1 cellular context compared by ENCODE assay signal in genomic region chr6:42978793-42979522, GRCh38.
A peak's percentile ranks its signal among the peaks of the same experiment; 100 is the strongest.
TF ChIP-seq lines count a peak whose summit lies in the region.

TSS of gene PEX6 (minus strand) at chr6:42979181. CDS start at chr6:42979150, 31 bp downstream.

TF ChIP-seq in K562, 482 proteins besides CTCF, POLR2A, EP300 and RAD21 (continued from another document and continues in another):
- peak; percentile 90 for TF ChIP-seq VEZF1 (CRISPR knock-in tag; IDR thresholded peaks at IDR 0.05)
- TF ChIP-seq CEBPZ (IDR thresholded peaks at IDR 0.05; ENCODE audit: borderline replicate concordance, low read depth, low read length): no peak
- 0 out of 2 replicates have a peak, but pooled peaks have one; percentile 27 for TF ChIP-seq KDM2B (CRISPR knock-in tag; IDR thresholded peaks at IDR 0.05)
- TF ChIP-seq ARID3A (IDR thresholded peaks at IDR 0.05; ENCODE audit: borderline replicate concordance, low read depth, low read length): no peak
- peak; percentile 84 for TF ChIP-seq KDM5B (IDR thresholded peaks at IDR 0.05; ENCODE audit: insufficient replicate concordance, low read depth, low read length)
- peak; percentile 61 for TF ChIP-seq RNF2 (IDR thresholded peaks at IDR 0.05)
- no peak for TF ChIP-seq NCOR1 (IDR thresholded peaks at IDR 0.05)
- TF ChIP-seq GTF2E2 (tag; IDR thresholded peaks at IDR 0.05): peak; percentile 63; the same call in 1 of the 2 replicates
- peak; percentile 87; the same call in 1 of the 2 replicates for TF ChIP-seq ETV5 (CRISPR knock-in tag; IDR thresholded peaks at IDR 0.05; ENCODE audit: low read depth)
- TF ChIP-seq HOMEZ (CRISPR knock-in tag; IDR thresholded peaks at IDR 0.05): peak; percentile 55; the same call in 1 of the 2 replicates
- peak; percentile 89 for TF ChIP-seq L3MBTL2 (IDR thresholded peaks at IDR 0.05)
- TF ChIP-seq IRF1 (CRISPR knock-in tag; IDR thresholded peaks at IDR 0.05; ENCODE audit: borderline replicate concordance): no peak
- TF ChIP-seq ZNF76 (CRISPR knock-in tag; IDR thresholded peaks at IDR 0.05; ENCODE audit: borderline replicate concordance): 0 out of 2 replicates have a peak, but pooled peaks have one; percentile 3
- no peak for TF ChIP-seq HMG20A (CRISPR knock-in tag; conservative IDR thresholded peaks at IDR 0.05)
- peak; percentile 69; the same call in 1 of the 2 replicates for TF ChIP-seq BRD4 (IDR thresholded peaks at IDR 0.05)
- TF ChIP-seq AFF1 (IDR thresholded peaks at IDR 0.05; ENCODE audit: low read depth in 1 of 2, partially characterized antibody in 2 of 2): no peak
- peak; percentile 69; the same call in 1 of the 2 replicates for TF ChIP-seq PML (IDR thresholded peaks at IDR 0.05; ENCODE audit: low read length)
- TF ChIP-seq JUN (IDR thresholded peaks at IDR 0.05; ENCODE audit: borderline replicate concordance, low read depth, low read length): 0 out of 2 replicates have a peak, but pooled peaks have one; percentile 5
- TF ChIP-seq JUN (CRISPR knock-in tag; IDR thresholded peaks at IDR 0.05; ENCODE audit: borderline replicate concordance): no peak
- peak; percentile 84 for TF ChIP-seq GABPB1 (CRISPR knock-in tag; IDR thresholded peaks at IDR 0.05)
- no peak for TF ChIP-seq SAFB2 (IDR thresholded peaks at IDR 0.05; ENCODE audit: borderline replicate concordance, low read depth, low read length, severe bottlenecking)
- TF ChIP-seq SAP30 (IDR thresholded peaks at IDR 0.05; ENCODE audit: borderline replicate concordance, insufficient read depth, low read depth, low read length, poor library complexity, severe bottlenecking): peak; percentile 54
- peak; percentile 79 for TF ChIP-seq MBD2 (IDR thresholded peaks at IDR 0.05; ENCODE audit: borderline replicate concordance, low read depth)
- 0 out of 2 replicates have a peak, but pooled peaks have one; percentile 59 for TF ChIP-seq SMAD3 (CRISPR knock-in tag; conservative IDR thresholded peaks at IDR 0.05)
- TF ChIP-seq SRF (CRISPR knock-in tag; IDR thresholded peaks at IDR 0.05): peak in 1 of 2 experiments; percentile 30; a peak in 1 of 4 replicates
- no peak for TF ChIP-seq ZBED1 (IDR thresholded peaks at IDR 0.05)
- no peak for TF ChIP-seq ZFPM2 (CRISPR knock-in tag; IDR thresholded peaks at IDR 0.05)
- TF ChIP-seq ELF1 (tag; IDR thresholded peaks at IDR 0.05): peak; percentile 93
- TF ChIP-seq HCFC1 (IDR thresholded peaks at IDR 0.05; ENCODE audit: low read depth, low read length): peak; percentile 60
- peak; percentile 64; the same call in 1 of the 2 replicates for TF ChIP-seq ZBTB2 (IDR thresholded peaks at IDR 0.05)
- TF ChIP-seq ELF4 (CRISPR knock-in tag; IDR thresholded peaks at IDR 0.05): peak; percentile 2; the same call in 1 of the 2 replicates
- peak; percentile 74 for TF ChIP-seq U2AF1 (optimal IDR thresholded peaks at IDR 0.05; ENCODE audit: low read depth, low read length)
- peak in 1 of 2 experiments; percentile 71; a peak in 1 of 4 replicates for TF ChIP-seq HDAC1 (IDR thresholded peaks at IDR 0.05)
- peak; percentile 86; the same call in 1 of the 2 replicates for TF ChIP-seq ZBTB7A (IDR thresholded peaks at IDR 0.05; ENCODE audit: borderline replicate concordance, control insufficient read depth, low read depth, low read length)
- no peak; the same call in 1 of the 2 replicates for TF ChIP-seq REST (CRISPR knock-in tag; IDR thresholded peaks at IDR 0.05; ENCODE audit: low read depth)
- no peak for TF ChIP-seq ZNF277 (CRISPR knock-in tag; IDR thresholded peaks at IDR 0.05; ENCODE audit: borderline replicate concordance)
- TF ChIP-seq RBFOX2 (IDR thresholded peaks at IDR 0.05; ENCODE audit: low read depth, low read length): peak; percentile 99
- TF ChIP-seq HMGN3 (IDR thresholded peaks at IDR 0.05; ENCODE audit: borderline replicate concordance, extremely low read depth, insufficient read length, low read depth, low read length): peak; percentile 62
- no peak for TF ChIP-seq PTRF (tag; IDR thresholded peaks at IDR 0.05)
- peak; percentile 85 for TF ChIP-seq CXXC5 (CRISPR knock-in tag; IDR thresholded peaks at IDR 0.05)
